ENCODE assay signal across 32 cellular contexts in the genomic region with DNA sequence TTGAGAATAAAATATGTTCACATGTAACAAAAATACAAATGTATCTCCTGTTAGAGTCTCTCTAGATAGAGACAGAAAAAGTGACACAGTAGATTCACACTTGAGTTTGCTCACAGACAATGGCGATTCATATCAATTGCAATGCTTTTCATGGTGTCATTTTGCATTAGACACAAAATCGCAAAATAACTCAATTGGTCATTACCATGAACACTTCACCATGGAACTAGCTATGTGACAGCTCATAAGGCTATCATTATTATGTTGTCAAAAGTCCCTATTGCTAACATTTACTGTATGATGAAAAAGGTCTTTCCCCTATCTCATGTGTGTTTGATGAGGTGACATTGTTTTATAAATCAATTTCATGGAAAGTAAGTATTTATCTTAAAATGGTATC.
"Had no signal": no experiment of that assay in that cellular context is flagged by ENCODE, and none has a peak within 500 bp of the region (broad histone marks: within the 10 kb centered on the region; RNA-seq: fewer than 3 reads in every experiment).

No MANE protein-coding gene starts in this region.

- ATAC-seq: activated naive CD4-positive, alpha-beta T cell treated with anti-CD3 and anti-CD28 coated beads, Interleukin-2, amount 50 U/mL, for 72 hours; activated naive CD8-positive, alpha-beta T cell treated with anti-CD3 and anti-CD28 coated beads, Interleukin-2, amount 50 U/mL, for 24 hours; activated T-cell treated with anti-CD3 and anti-CD28 coated beads, Interleukin-2, amount 50 U/mL, for 4 hours; activated T-helper 17 cell treated with anti-CD3 and anti-CD28 coated beads, Interleukin-2, amount 50 U/mL, for 72 hours; body of pancreas had no signal

- DNase-seq: activated effector memory CD4-positive, alpha-beta T cell treated with anti-CD3 and anti-CD28 coated beads, Interleukin-2, amount 50 U/mL, for 16 hours; activated effector memory CD4-positive, alpha-beta T cell treated with Interleukin-2 at 50 U/mL for 16 hours; activated gamma-delta T cell; activated gamma-delta T cell treated with Interleukin-2 at 50 U/mL for 16 hours; activated naive CD4-positive, alpha-beta T cell; activated naive CD4-positive, alpha-beta T cell treated with anti-CD3 and anti-CD28 coated beads for 36 hours; activated naive CD4-positive, alpha-beta T cell treated with anti-CD3 and anti-CD28 coated beads, Interleukin-2, amount 10 ng/mL, durations not matched to agents 7 days and 5 days; activated naive CD4-positive, alpha-beta T cell treated with anti-CD3 and anti-CD28 coated beads, Interleukin-2, amount 50 U/mL, for 16 hours; activated naive CD4-positive, alpha-beta T cell treated with Interleukin-2 at 50 U/mL for 16 hours; activated naive CD8-positive, alpha-beta T cell treated with anti-CD3 and anti-CD28 coated beads for 36 hours; activated naive CD8-positive, alpha-beta T cell treated with anti-CD3 and anti-CD28 coated beads, Interleukin-2, amount 10 ng/mL, durations not matched to agents 7 days and 5 days; activated naive CD8-positive, alpha-beta T cell treated with anti-CD3 and anti-CD28 coated beads, Interleukin-2, amount 50 U/mL, for 24 hours; activated T-cell treated with anti-CD3 and anti-CD28 coated beads, Interleukin-2, amount 50 U/mL, for 1 hour; activated T-cell treated with anti-CD3 and anti-CD28 coated beads, Interleukin-2, amount 50 U/mL, for 24 hours; activated T-cell treated with anti-CD3 and anti-CD28 coated beads, Interleukin-2, amount 50 U/mL, for 4 hours; activated T-cell treated with anti-CD3 and anti-CD28 coated beads, Interleukin-2, amount 50 U/mL, for 48 hours; activated T-cell treated with anti-CD3 and anti-CD28 coated beads, Interleukin-2, amount 50 U/mL, for 72 hours; adrenal gland; amniotic stem cell; amygdala; anterior cingulate cortex; aorta; body of pancreas; brain microvascular endothelial cell; caudate nucleus; central memory CD4-positive, alpha-beta T cell; cerebellar nuclear complex had no signal

- H3K36me3 ChIP-seq: adrenal gland, ascending aorta, brain microvascular endothelial cell, breast epithelium, cardiac muscle cell had no signal

- H3K27ac ChIP-seq: adrenal gland, ascending aorta, body of pancreas, brain microvascular endothelial cell, breast epithelium, cardiac muscle cell had no signal

- H3K27me3 ChIP-seq: adrenal gland, ascending aorta, body of pancreas, brain microvascular endothelial cell, breast epithelium had no signal

- H3K9me3 ChIP-seq: adrenal gland, ascending aorta, body of pancreas had no signal

- H3K4me3 ChIP-seq: adrenal gland, ascending aorta, body of pancreas, breast epithelium, cardiac muscle cell had no signal
